In the genomic region with DNA sequence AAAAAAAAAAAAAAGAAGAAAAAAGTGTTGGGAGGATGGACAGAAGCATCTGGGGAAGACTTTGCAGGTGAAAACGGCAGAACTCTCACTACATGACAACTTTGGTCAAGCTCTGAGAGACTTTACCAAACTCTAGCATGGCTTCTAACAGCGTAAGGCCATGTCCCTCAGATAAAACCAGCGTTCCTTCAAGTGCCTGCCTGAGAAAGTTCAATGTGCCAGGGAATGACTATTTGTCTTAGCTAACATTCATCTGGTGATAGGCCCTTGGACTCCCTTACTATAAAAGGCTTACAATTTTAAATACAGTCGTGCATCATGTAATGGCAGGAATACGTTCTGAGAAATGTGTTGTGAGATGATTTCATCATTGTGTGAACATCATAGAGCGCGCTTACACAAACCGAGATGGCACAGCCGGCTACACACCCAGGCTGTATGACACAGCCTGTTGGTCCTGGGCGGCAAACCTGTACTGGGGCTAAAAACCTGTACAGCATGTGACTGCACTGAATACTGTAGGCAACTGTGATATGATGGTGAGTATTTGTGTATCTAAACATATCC, we compare ENCODE assay signal across 32 cellular contexts. TPM values are rescaled to one million over a fixed set of nuclear protein-coding genes. Genes with fewer than 3 reads are reported as not detected.
"Had no signal": no experiment of that assay in that cellular context is flagged by ENCODE, and none has a peak within 500 bp of the region (broad histone marks: within the 10 kb centered on the region; RNA-seq: fewer than 3 reads in every experiment).

No MANE protein-coding gene starts in this region.

- DNase-seq: islet precursor cell; left ventricle myocardium inferior; mesendoderm; naive B cell; natural killer cell; nephron progenitor cell; occipital lobe; right lobe of liver; stimulated activated CD4-positive, alpha-beta T cell treated with anti-CD3 and anti-CD28 coated beads, Interleukin-12 subunit alpha, Interleukin-12 subunit beta, amount 100 ng/mL, for 4 hours; stimulated activated CD4-positive, alpha-beta T cell treated with anti-CD3 and anti-CD28 coated beads, Interleukin-15, amount 100 ng/mL, for 24 hours; stimulated activated CD4-positive, alpha-beta T cell treated with anti-CD3 and anti-CD28 coated beads, Interleukin-2, amount 100 ng/mL, for 24 hours; stimulated activated CD4-positive, alpha-beta T cell treated with anti-CD3 and anti-CD28 coated beads, Interleukin-4, amount 100 ng/mL, for 1 hour; stimulated activated naive B cell treated with anti-CD40 and anti-IgM and Interleukin-4, amounts not matched to agents 10 μg/mL and 1 μg/mL and 100 μg/mL, for 72 hours; stimulated activated naive CD8-positive, alpha-beta T cell treated with anti-CD3 and anti-CD28 coated beads, Interleukin-15, Interleukin-2, amounts not matched to agents 100 U/mL and 50 U/mL, for 24 hours; substantia nigra; upper lobe of left lung had no signal

- H3K27ac ChIP-seq: hepatocyte, left ventricle myocardium inferior, neural progenitor cell, right atrium auricular region, right lobe of liver, skin epidermis, tibial nerve, upper lobe of left lung, vagina had no signal

- H3K9me3 Mint-ChIP-seq: mesothelial cell of epicardium; natural killer cell; stimulated activated naive B cell treated with anti-CD40 and anti-IgM and Interleukin-4, amounts not matched to agents 10 μg/mL and 1 μg/mL and 100 μg/mL, for 72 hours had no signal

- H3K27me3 ChIP-seq: hepatocyte, right atrium auricular region, right lobe of liver, tibial nerve, upper lobe of left lung, vagina had no signal

- H3K4me1 ChIP-seq: left ventricle myocardium inferior, right atrium auricular region, right lobe of liver, tibial nerve had no signal

- H3K9me3 ChIP-seq: neutrophil, right atrium auricular region, right lobe of liver, tibial nerve, upper lobe of left lung, vagina had no signal

- ATAC-seq: natural killer cell; right lobe of liver; stimulated activated naive B cell treated with anti-CD40 and anti-IgM and Interleukin-4, amounts not matched to agents 10 μg/mL and 1 μg/mL and 100 μg/mL, for 72 hours; stimulated activated naive CD8-positive, alpha-beta T cell treated with anti-CD3 and anti-CD28 coated beads, Interleukin-15, Interleukin-2, amounts not matched to agents 100 U/mL and 50 U/mL, for 24 hours had no signal

- H3K36me3 Mint-ChIP-seq: mesothelial cell of epicardium; naive B cell; natural killer cell; neural progenitor cell; stimulated activated naive B cell treated with anti-CD40 and anti-IgM and Interleukin-4, amounts not matched to agents 10 μg/mL and 1 μg/mL and 100 μg/mL, for 72 hours had no signal

- H3K4me3 ChIP-seq: hepatocyte, left ventricle myocardium inferior, lung, neural progenitor cell, right atrium auricular region, right lobe of liver, skin epidermis, tibial nerve, upper lobe of left lung, vagina had no signal

- H3K36me3 ChIP-seq: left ventricle myocardium inferior, neural progenitor cell, neutrophil, right atrium auricular region, right lobe of liver, tibial nerve, upper lobe of left lung, vagina had no signal

- H3K4me3 Mint-ChIP-seq: mesothelial cell of epicardium; naive B cell; natural killer cell; nephron progenitor cell; neural progenitor cell; stimulated activated naive B cell treated with anti-CD40 and anti-IgM and Interleukin-4, amounts not matched to agents 10 μg/mL and 1 μg/mL and 100 μg/mL, for 72 hours had no signal

- H3K4me1 Mint-ChIP-seq: mesothelial cell of epicardium, naive B cell, natural killer cell had no signal

- H3K27ac Mint-ChIP-seq: mesothelial cell of epicardium; natural killer cell; neural progenitor cell; stimulated activated naive B cell treated with anti-CD40 and anti-IgM and Interleukin-4, amounts not matched to agents 10 μg/mL and 1 μg/mL and 100 μg/mL, for 72 hours had no signal

RNA-seq across cellular contexts. Expression of a gene that starts 23.0 kb away (rescaled TPM):
- total RNA-seq: kidney epithelial cell, mesothelial cell of epicardium, mononuclear cell, occipital lobe, osteocyte, progenitor cell of endocrine pancreas, pulmonary artery endothelial cell, renal cortical epithelial cell, tibial nerve, urinary bladder, vagina had no signal
